Comparison of ENCODE assay signal across 8 cellular contexts in genomic region chr3:172129868-172130751, GRCh38.
DNase-seq lines count a peak whose midpoint lies in the region; ATAC-seq and TF ChIP-seq lines count a peak whose summit lies in the region.

No MANE protein-coding gene starts in this region.

- H3K9me3 ChIP-seq in esophagus (ENCODE audit: control insufficient read depth in 2 of 2, insufficient read depth in 1 of 2, low read depth in 1 of 2, low read length in 1 of 2) (no peaks in the 10 kb centered on the region), upper lobe of right lung (no peaks in the 10 kb centered on the region)

- peaks cover 55% of the 10 kb centered on the region for H3K4me1 Mint-ChIP-seq in nephron

- peaks cover 39% of the 10 kb centered on the region for H3K36me3 Mint-ChIP-seq in nephron (ENCODE audit: low read depth)

- no peaks in the 10 kb centered on the region for H3K27me3 Mint-ChIP-seq in nephron (ENCODE audit: low read depth)

- no peaks in the 10 kb centered on the region for H3K27me3 ChIP-seq in esophagus (ENCODE audit: control insufficient read depth in 1 of 2, insufficient read depth in 2 of 2, low read length in 2 of 2)
- no peaks in the 10 kb centered on the region for H3K27me3 ChIP-seq in upper lobe of right lung

- DNase-seq in D341Med (ENCODE audit: low spot score), result peak; percentile 37
- peak; percentile 24 for DNase-seq in NCI-H2227 treated with DMSO at 0.1 percent for 48 hours (lab: John Stamatoyannopoulos, UW)
- DNase-seq in activated CD8-positive, alpha-beta memory T cell treated with anti-CD3 and anti-CD28 coated beads, Interleukin-2, amount 50 U/mL, for 24 hours (ENCODE audit: extremely low read depth), result peak; percentile 21
- peak; percentile 92 for DNase-seq in upper lobe of right lung
- no peak for DNase-seq in NCI-H1417 treated with DMSO at 0.1 percent for 48 hours (lab: John Stamatoyannopoulos, UW)

- H3K4me1 ChIP-seq in esophagus (ENCODE audit: control insufficient read depth in 2 of 2, insufficient read depth in 2 of 2, low read length in 1 of 2) (peaks cover 0 to 2% of the 10 kb centered on the region in 2 donors), upper lobe of right lung (peaks cover 65% of the 10 kb centered on the region)

- no peak for TF ChIP-seq CTCF in nephron (IDR thresholded peaks at IDR 0.05; ENCODE audit: unreplicated experiment in 3 of 3)
- TF ChIP-seq CTCF in upper lobe of right lung (IDR thresholded peaks at IDR 0.05), result no peak

- 34 to 43% methylated on average over 17 of the region's 17 CpGs for WGBS in esophagus, 2 donors

- no peak overlapping the region for H3K4me3 Mint-ChIP-seq in nephron

- intact Hi-C loops in upper lobe of right lung (cut with DNase I), result no loop called here

- no peaks in the 10 kb centered on the region for H3K9me3 Mint-ChIP-seq in nephron

- peak overlapping the region; percentile 36 to 78 (median 60) for H3K27ac Mint-ChIP-seq in nephron

- H3K36me3 ChIP-seq in esophagus (ENCODE audit: control insufficient read depth in 2 of 2, insufficient read depth in 2 of 2, low read length in 1 of 2) (no peaks in the 10 kb centered on the region), upper lobe of right lung (peaks cover 3% of the 10 kb centered on the region)

- ATAC-seq in upper lobe of right lung (peak; percentile 91), GM21381 (IDR thresholded peaks at IDR 0.05; ENCODE audit: unreplicated experiment) (no peak)

- H3K4me3 ChIP-seq in esophagus (ENCODE audit: low read depth in 1 of 2, low read length in 2 of 2) (no peak overlapping the region), upper lobe of right lung (no peak overlapping the region)

- H3K27ac ChIP-seq in esophagus (ENCODE audit: low read depth in 2 of 2, low read length in 1 of 2) (peak overlapping the region; percentile 7 to 49), upper lobe of right lung (peak overlapping the region; percentile 84)
